17 cellular contexts compared by ENCODE assay signal in genomic region chr3:154779571-154779970, GRCh38.
DNase-seq lines count a peak whose midpoint lies in the region; FAIRE-seq and TF ChIP-seq lines count a peak whose summit lies in the region.
"Had no signal": no experiment of that assay in that cellular context is flagged by ENCODE, and none has a peak within 500 bp of the region (broad histone marks: within the 10 kb centered on the region; RNA-seq: fewer than 3 reads in every experiment).

No MANE protein-coding gene starts in this region.

- no peak overlapping the region for H3K4me3 ChIP-seq in astrocyte of the spinal cord (ENCODE audit: low read depth, low read length)
- H3K4me3 ChIP-seq: left ventricle myocardium inferior, sigmoid colon, SJSA1, vagina had no signal

- FAIRE-seq in HTR-8/SVneo (lab: Jason Lieb, UNC), result peak; percentile 72

- DNase-seq in HTR-8/SVneo (ENCODE audit: insufficient read length, low spot score) (peak; percentile 53), astrocyte of the spinal cord (ENCODE audit: low read depth, low spot score) (peak; percentile 76), glomerular visceral epithelial cell (ENCODE audit: extremely low spot score) (peak; percentile 59), DMS 273 treated with DMSO at 0.1 percent for 48 hours (lab: John Stamatoyannopoulos, UW) (no peak), NCI-H1092 treated with DMSO at 0.1 percent for 48 hours (lab: John Stamatoyannopoulos, UW) (no peak), KBM-7 (no peak), GDM1 (lab: John Stamatoyannopoulos, UW) (no peak)
- DNase-seq: activated CD8-positive, alpha-beta T cell treated with anti-CD3 and anti-CD28 coated beads, Interleukin-2, amount 10 ng/mL, durations not matched to agents 7 days and 5 days; activated gamma-delta T cell; Calu3; H9; hippocampal formation; left ventricle myocardium inferior; sigmoid colon; stimulated activated naive CD8-positive, alpha-beta T cell treated with anti-CD3 and anti-CD28 coated beads, Interleukin-15, Interleukin-2, amounts not matched to agents 100 U/mL and 50 U/mL, for 24 hours had no signal

- TF ChIP-seq CTCF in astrocyte of the spinal cord (IDR thresholded peaks at IDR 0.05; ENCODE audit: low read depth, low read length), result no peak

- in situ Hi-C loops in astrocyte of the spinal cord (cut with HindIII; ENCODE audit: low sequenced_read_pairs) (no loop called here), KBM-7 (cut with MboI; ENCODE audit: low pct_unique_long_range_greater_than_20kb, low sequenced_read_pairs) (no loop called here)

Comparison
In these comparisons a context has a peak if more than half of its experiments do, and no peak if none do; other contexts are left out.
1. DNase-seq: peak in HTR-8/SVneo (single experiment), astrocyte of the spinal cord (single experiment) and glomerular visceral epithelial cell (single experiment); none in DMS 273 treated with DMSO at 0.1 percent for 48 hours (single experiment), NCI-H1092 treated with DMSO at 0.1 percent for 48 hours (single experiment), KBM-7 (single experiment) and GDM1 (single experiment).